ENCODE assay signal across 1 cellular context in genomic region chr1:14880456-14881316, GRCh38.
TF ChIP-seq lines count a peak whose summit lies in the region.

No MANE protein-coding gene starts in this region.

TF ChIP-seq in HepG2, 621 proteins besides CTCF, POLR2A, EP300 and RAD21 (continued from another document):
- TF ChIP-seq MNT (IDR thresholded peaks at IDR 0.05): peak; percentile 70
